30 cellular contexts compared by ENCODE assay signal in the genomic region with DNA sequence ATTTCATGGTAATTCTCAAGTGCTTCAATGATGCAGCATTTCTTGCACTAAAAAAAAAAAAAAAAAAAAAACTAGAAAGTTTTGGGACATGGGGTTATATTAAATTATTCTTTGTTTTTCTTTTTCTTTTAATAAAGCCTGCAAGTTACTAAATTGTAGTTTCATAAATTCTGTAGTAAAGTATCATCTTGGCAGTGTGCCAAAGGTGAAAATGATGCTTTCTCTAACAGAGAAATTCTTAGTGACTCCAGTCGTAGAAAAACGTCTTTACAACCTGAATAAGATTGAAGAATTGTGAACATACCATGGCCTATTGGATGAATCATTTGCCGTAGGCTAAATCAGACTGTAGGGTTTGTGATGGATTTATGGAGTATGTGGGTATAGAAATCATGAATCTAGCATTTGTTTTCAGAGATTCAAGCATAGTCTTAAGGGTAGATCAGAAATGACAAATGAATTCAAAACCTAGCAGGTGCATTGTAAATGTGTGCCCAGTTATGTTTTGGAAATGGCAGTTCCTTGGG. TPM values are rescaled to one million over a fixed set of nuclear protein-coding genes. Genes with fewer than 3 reads are reported as not detected.
DNase-seq lines count a peak whose midpoint lies in the region; ATAC-seq, FAIRE-seq and TF ChIP-seq lines count a peak whose summit lies in the region.
"Had no signal": no experiment of that assay in that cellular context is flagged by ENCODE, and none has a peak within 500 bp of the region (broad histone marks: within the 10 kb centered on the region; RNA-seq: fewer than 3 reads in every experiment).

No MANE protein-coding gene starts in this region.

- no peak overlapping the region for H3K9ac ChIP-seq in HepG2 (ENCODE audit: insufficient read depth, low read depth, low read length)
- H3K9ac ChIP-seq in endothelial cell of umbilical vein (replicated peaks; ENCODE audit: extremely low read depth, insufficient read depth, low read length): no peak overlapping the region

- TF ChIP-seq RAD21 in HepG2 (CRISPR knock-in tag; IDR thresholded peaks at IDR 0.05): no peak

- no peak overlapping the region for H3K4me3 Mint-ChIP-seq in CD4-positive, alpha-beta memory T cell
- H3K4me3 Mint-ChIP-seq: activated T-cell treated with anti-CD3 and anti-CD28 coated beads, Interleukin-2, amount 50 U/mL, for 4 hours; endodermal cell; H9; naive B cell; stimulated activated effector memory CD8-positive, alpha-beta T cell treated with anti-CD3 and anti-CD28 coated beads, Interleukin-12 subunit alpha, Interleukin-12 subunit beta, amount 100 ng/mL, for 72 hours had no signal

- TF ChIP-seq POLR2A in HepG2 (IDR thresholded peaks at IDR 0.05; ENCODE audit: insufficient read depth in 1 of 2, low read depth in 2 of 2, low read length in 2 of 2) (no peak), right lobe of liver (IDR thresholded peaks at IDR 0.05) (no peak), endothelial cell of umbilical vein (IDR thresholded peaks at IDR 0.05; ENCODE audit: low read depth, low read length) (no peak)

- intact Hi-C loops in HepG2 (cut with micrococcal nuclease; ENCODE audit: unreplicated experiment): no loop called here
- intact Hi-C loops in right lobe of liver (cut with DNase I): no loop called here
- intact Hi-C loops in endothelial cell of umbilical vein (cut with micrococcal nuclease): no loop called here
- intact Hi-C loops in CD4-positive, alpha-beta memory T cell (cut with micrococcal nuclease): no loop called here

- no TSS peak for BruUV-seq in HepG2 (replicated peaks; lab: Mats Ljungman, UMichigan)
- BruUV-seq in endothelial cell of umbilical vein (replicated peaks; lab: Mats Ljungman, UMichigan): no TSS peak

- DNase-seq in HepG2 (ENCODE audit: low spot score) (no peak), right lobe of liver (no peak), RPMI7951 (ENCODE audit: low read depth) (peak; percentile 59), endothelial cell of umbilical vein (ENCODE audit: low read depth, low spot score) (no peak), thoracic aorta (ENCODE audit: low spot score) (no peak)
- no peak for DNase-seq in CD4-positive, alpha-beta memory T cell
- DNase-seq: activated naive CD4-positive, alpha-beta T cell treated with Interleukin-2 at 50 U/mL for 16 hours; activated T-cell treated with anti-CD3 and anti-CD28 coated beads, Interleukin-2, amount 50 U/mL, for 4 hours; cortex of kidney; endodermal cell; glutamatergic neuron; H9; mesendoderm; naive B cell; NCI-H1105; NCI-H1930; NCI-H446; nucleus accumbens; SHP77 treated with DMSO at 0.1 percent for 48 hours; spleen; stimulated activated CD4-positive, alpha-beta T cell treated with anti-CD3 and anti-CD28 coated beads, Interleukin-2, amount 100 ng/mL, for 48 hours had no signal

- H3K9me1 ChIP-seq in endothelial cell of umbilical vein (replicated peaks; ENCODE audit: control insufficient read depth, extremely low read depth, insufficient read depth, low read length): no peaks in the 10 kb centered on the region

- H3K27me3 ChIP-seq in HepG2 (ENCODE audit: control insufficient read depth in 1 of 2, insufficient read depth in 2 of 2, low read length in 2 of 2): no peaks in the 10 kb centered on the region
- H3K27me3 ChIP-seq in right lobe of liver: no peaks in the 10 kb centered on the region
- H3K27me3 ChIP-seq in endothelial cell of umbilical vein (ENCODE audit: control insufficient read depth in 2 of 2, insufficient read depth in 2 of 2, low read length in 2 of 2): no peaks in the 10 kb centered on the region
- no peaks in the 10 kb centered on the region for H3K27me3 ChIP-seq in thoracic aorta (replicated peaks; ENCODE audit: insufficient read depth)
- no peaks in the 10 kb centered on the region for H3K27me3 ChIP-seq in CD4-positive, alpha-beta memory T cell (ENCODE audit: insufficient read depth, low read length)
- H3K27me3 ChIP-seq: spleen had no signal

- peaks cover 24 to 51% of the 10 kb centered on the region in 2 experiments for H3K36me3 ChIP-seq in HepG2 (replicated peaks in 1 of 2; ENCODE audit: control insufficient read depth in 1 of 2, insufficient read depth in 2 of 2, low read length in 2 of 2)
- H3K36me3 ChIP-seq in right lobe of liver: peaks cover 0 to 48% (median 23%) of the 10 kb centered on the region in 4 donors
- peaks cover 19 to 28% of the 10 kb centered on the region in 2 experiments for H3K36me3 ChIP-seq in endothelial cell of umbilical vein (ENCODE audit: control insufficient read depth in 2 of 2, extremely low read depth in 1 of 2, insufficient read depth in 2 of 2, low read length in 2 of 2)
- peaks cover 13% of the 10 kb centered on the region for H3K36me3 ChIP-seq in thoracic aorta
- peaks cover 43% of the 10 kb centered on the region for H3K36me3 ChIP-seq in CD4-positive, alpha-beta memory T cell (ENCODE audit: insufficient read depth, low read length)

- H3K9me3 ChIP-seq in HepG2 (ENCODE audit: low read length) (no peaks in the 10 kb centered on the region), right lobe of liver (no peaks in the 10 kb centered on the region), endothelial cell of umbilical vein (replicated peaks; ENCODE audit: control insufficient read depth, insufficient read depth, low read length) (no peaks in the 10 kb centered on the region), thoracic aorta (no peaks in the 10 kb centered on the region)
- H3K9me3 ChIP-seq in CD4-positive, alpha-beta memory T cell (ENCODE audit: control insufficient read depth in 1 of 2, low read length in 2 of 2): no peaks in the 10 kb centered on the region
- H3K9me3 ChIP-seq: spleen had no signal

- H4K20me1 ChIP-seq in HepG2 (ENCODE audit: insufficient read depth, low read length): no peaks in the 10 kb centered on the region
- H4K20me1 ChIP-seq in endothelial cell of umbilical vein (replicated peaks; ENCODE audit: control insufficient read depth, extremely low read depth, insufficient read depth, low read length): no peaks in the 10 kb centered on the region

- 95% methylated on average over 3 of the region's 3 CpGs for WGBS in HepG2 (ENCODE audit: low lambda C conversion rate)
- whole genome bisulfite sequencing in right lobe of liver (ENCODE audit: insufficient coverage, low coverage, low lambda C conversion rate, missing lambda C conversion rate): 63% methylated on average over 3 of the region's 3 CpGs

- H2AFZ ChIP-seq in HepG2 (ENCODE audit: low read length): no peak overlapping the region
- no peak overlapping the region for H2AFZ ChIP-seq in endothelial cell of umbilical vein (ENCODE audit: low read depth, low read length)

- H3K4me3 ChIP-seq in HepG2 (replicated peaks in 1 of 3; ENCODE audit: insufficient read depth in 1 of 3, low read depth in 2 of 3, low read length in 3 of 3) (no peak overlapping the region), right lobe of liver (no peak overlapping the region), endothelial cell of umbilical vein (replicated peaks in 1 of 3; ENCODE audit: insufficient read depth in 1 of 3, low read depth in 1 of 3, low read length in 3 of 3) (no peak overlapping the region), thoracic aorta (no peak overlapping the region)
- no peak overlapping the region for H3K4me3 ChIP-seq in CD4-positive, alpha-beta memory T cell (ENCODE audit: low read length in 2 of 2)
- H3K4me3 ChIP-seq: spleen had no signal

- no peaks in the 10 kb centered on the region for H3K79me2 ChIP-seq in HepG2 (ENCODE audit: insufficient read depth, low read length)
- H3K79me2 ChIP-seq in endothelial cell of umbilical vein (ENCODE audit: control insufficient read depth, insufficient read depth, low read length): peaks cover 5% of the 10 kb centered on the region

- FAIRE-seq in HepG2 (lab: Jason Lieb, UNC): no peak
- peak; percentile 54 for FAIRE-seq in endothelial cell of umbilical vein (lab: Jason Lieb, UNC)
- FAIRE-seq: bronchial epithelial cell had no signal

- POLR2A ChIA-PET in HepG2 (lab: Yijun Ruan, JAX): no interaction called here
- POLR2A ChIA-PET in endothelial cell of umbilical vein (lab: Charles Lee): interaction anchor here (1.4 kb wide), 1 partner anchor 87 kb away, joined by 3 read pairs; a partner anchor contains a TSS
- POLR2A ChIA-PET in CD4-positive, alpha-beta memory T cell (lab: Charles Lee; ENCODE audit: partially characterized antibody): no interaction called here

- H3K27me3 Mint-ChIP-seq in CD4-positive, alpha-beta memory T cell: no peaks in the 10 kb centered on the region
- H3K27me3 Mint-ChIP-seq: naive B cell had no signal

- ATAC-seq in HepG2 (no peak), right lobe of liver (no peak), thoracic aorta (ENCODE audit: insufficient number of reproducible peaks, low FRiP score, low read depth) (no peak), GM19035 (IDR thresholded peaks at IDR 0.05; ENCODE audit: unreplicated experiment) (no peak), HG03025 (IDR thresholded peaks at IDR 0.05; ENCODE audit: low FRiP score, unreplicated experiment) (no peak)
- ATAC-seq: activated T-cell treated with anti-CD3 and anti-CD28 coated beads, Interleukin-2, amount 50 U/mL, for 4 hours; stimulated activated effector memory CD8-positive, alpha-beta T cell treated with anti-CD3 and anti-CD28 coated beads, Interleukin-12 subunit alpha, Interleukin-12 subunit beta, amount 100 ng/mL, for 72 hours had no signal

- in situ Hi-C loops in HepG2 (cut with HindIII; ENCODE audit: extremely low pct_ligation_motif_present, low pct_unique_long_range_greater_than_20kb): no loop called here

- H3K36me3 Mint-ChIP-seq in CD4-positive, alpha-beta memory T cell: peaks cover 38 to 51% of the 10 kb centered on the region in 2 donors

- H3K4me1 ChIP-seq in HepG2 (ENCODE audit: insufficient read depth, low read length) (peaks cover 10% of the 10 kb centered on the region), right lobe of liver (peaks cover 0 to 4% (median 0%) of the 10 kb centered on the region in 4 donors), endothelial cell of umbilical vein (ENCODE audit: control insufficient read depth, extremely low read depth, insufficient read depth, low read length) (peaks cover 13% of the 10 kb centered on the region), thoracic aorta (ENCODE audit: control insufficient read depth in 1 of 2, low read depth in 2 of 2) (peaks cover 2 to 23% of the 10 kb centered on the region in 2 donors)
- H3K4me1 ChIP-seq in CD4-positive, alpha-beta memory T cell (ENCODE audit: insufficient read depth, low read length): no peaks in the 10 kb centered on the region

- dilution Hi-C loops in endothelial cell of umbilical vein (cut with MboI; ENCODE audit: extremely low pct_ligation_motif_present, low sequenced_read_pairs): no loop called here

- CTCF ChIA-PET in HepG2 (lab: Yijun Ruan, JAX; ENCODE audit: low intra/inter-chr PET ratio, low total read pairs): no interaction called here
- CTCF ChIA-PET in endothelial cell of umbilical vein (lab: Charles Lee): interaction anchor here (1.3 kb wide), 1 partner anchor 36 kb away, joined by 3 read pairs; no protein-coding TSS in a partner anchor
- CTCF ChIA-PET in CD4-positive, alpha-beta memory T cell (lab: Charles Lee; ENCODE audit: partially characterized antibody): no interaction called here

- TF ChIP-seq EP300 in HepG2 (IDR thresholded peaks at IDR 0.05; ENCODE audit: low read depth in 2 of 2, low read length in 2 of 2): no peak
- TF ChIP-seq EP300 in HepG2 (CRISPR knock-in tag; IDR thresholded peaks at IDR 0.05; ENCODE audit: borderline replicate concordance): no peak

- H3K4me2 ChIP-seq in HepG2 (ENCODE audit: low read depth, low read length) (no peak overlapping the region), endothelial cell of umbilical vein (ENCODE audit: insufficient read depth, low read length) (no peak overlapping the region)

- no peaks in the 10 kb centered on the region for H3K9me3 Mint-ChIP-seq in CD4-positive, alpha-beta memory T cell
- H3K9me3 Mint-ChIP-seq: activated T-cell treated with anti-CD3 and anti-CD28 coated beads, Interleukin-2, amount 50 U/mL, for 4 hours; endodermal cell; H9; naive B cell; stimulated activated effector memory CD8-positive, alpha-beta T cell treated with anti-CD3 and anti-CD28 coated beads, Interleukin-12 subunit alpha, Interleukin-12 subunit beta, amount 100 ng/mL, for 72 hours had no signal

- H3K27ac ChIP-seq in HepG2 (ENCODE audit: extremely low read length, insufficient read depth, low read length) (no peak overlapping the region), right lobe of liver (no peak overlapping the region), endothelial cell of umbilical vein (ENCODE audit: insufficient read depth, low read depth, low read length) (no peak overlapping the region), thoracic aorta (peak overlapping the region; percentile 26 to 60)
- H3K27ac ChIP-seq in CD4-positive, alpha-beta memory T cell (ENCODE audit: low read depth, low read length): no peak overlapping the region
- H3K27ac ChIP-seq: C4-2B had no signal

- peaks cover 11 to 19% (median 15%) of the 10 kb centered on the region in 4 donors for H3K4me1 Mint-ChIP-seq in CD4-positive, alpha-beta memory T cell

- H3K27ac Mint-ChIP-seq in CD4-positive, alpha-beta memory T cell: peak overlapping the region in 2 of 7 donors; percentile 49 to 72
- H3K27ac Mint-ChIP-seq: endodermal cell; H9; stimulated activated effector memory CD8-positive, alpha-beta T cell treated with anti-CD3 and anti-CD28 coated beads, Interleukin-12 subunit alpha, Interleukin-12 subunit beta, amount 100 ng/mL, for 72 hours had no signal

- TF ChIP-seq CTCF in HepG2 (CRISPR knock-in tag; IDR thresholded peaks at IDR 0.05) (no peak), right lobe of liver (IDR thresholded peaks at IDR 0.05) (no peak), endothelial cell of umbilical vein (IDR thresholded peaks at IDR 0.05; ENCODE audit: extremely low read depth in 1 of 2, insufficient read depth in 1 of 2, low read depth in 1 of 2, low read length in 2 of 2) (no peak), thoracic aorta (IDR thresholded peaks at IDR 0.05) (no peak)

RNA-seq across cellular contexts. Expression of a gene that starts 27.1 kb away (rescaled TPM):
- 63.3 and 77.5 TPM in 2 replicates for total RNA-seq in HepG2 (2016; rRNA removed; fragmentation: Illumina TruSeq; extraction: Trizol)
- total RNA-seq in HepG2 (2016; cell fraction: cytosol; rRNA removed; fragmentation: Illumina TruSeq; extraction: Trizol; ENCODE audit: low read depth): 28.7 and 33.2 TPM in 2 replicates
- 57.4 and 73.5 TPM in 2 replicates for total RNA-seq in HepG2 (2016; cell fraction: insoluble cytoplasmic fraction; rRNA removed; fragmentation: Illumina TruSeq; extraction: Trizol)
- total RNA-seq in HepG2 (2016; cell fraction: membrane; rRNA removed; fragmentation: Illumina TruSeq; extraction: Trizol): 62.2 and 67.8 TPM in 2 replicates
- total RNA-seq in HepG2 (2016; cell fraction: nucleus; rRNA removed; fragmentation: Illumina TruSeq; extraction: Trizol): 64.2 and 72.7 TPM in 2 replicates
- polyA plus RNA-seq in HepG2 (2011; rRNA removed): 26.6 and 30.7 TPM in 2 replicates
- polyA plus RNA-seq in HepG2 (2011; cell fraction: cytosol; rRNA removed): 13.0 and 14.3 TPM in 2 replicates
- 71.7 and 86.3 TPM in 2 replicates for polyA plus RNA-seq in HepG2 (2011; cell fraction: nucleus; rRNA removed)
- polyA plus RNA-seq in HepG2 (2012): 46.3 and 82.5 TPM in 2 replicates
- 55.3 and 78.7 TPM in 2 replicates for polyA plus RNA-seq in HepG2 (2016; cell fraction: cytosol; fragmentation: Illumina TruSeq; extraction: Trizol; ENCODE audit: low read depth)
- polyA plus RNA-seq in HepG2 (2016; cell fraction: insoluble cytoplasmic fraction; fragmentation: Illumina TruSeq; extraction: Trizol; ENCODE audit: low read depth): 145 and 152 TPM in 2 replicates
- 95.4 and 110 TPM in 2 replicates for polyA plus RNA-seq in HepG2 (2016; cell fraction: membrane; fragmentation: Illumina TruSeq; extraction: Trizol; ENCODE audit: low read depth)
- polyA plus RNA-seq in HepG2 (2016; cell fraction: nucleus; fragmentation: Illumina TruSeq; extraction: Trizol; ENCODE audit: insufficient read depth, low read depth): 232 and 242 TPM in 2 replicates
- polyA minus RNA-seq in HepG2 (2011; rRNA and poly(A)+ RNA removed; ENCODE audit: low replicate concordance): 15.7 and 19.9 TPM in 2 replicates
- 7.2 and 7.9 TPM in 2 replicates for polyA minus RNA-seq in HepG2 (2011; cell fraction: cytosol; rRNA and poly(A)+ RNA removed)
- 48.2 and 50.1 TPM in 2 replicates for polyA minus RNA-seq in HepG2 (2011; cell fraction: nucleus; rRNA and poly(A)+ RNA removed)
- total RNA-seq in right lobe of liver: 10 to 100 TPM; 11.9 to 40.6 (median 28.1) TPM
- total RNA-seq in RPMI7951 (2014; rRNA removed; shearing (Covaris generic)): 39.4 and 40.2 TPM in 2 replicates
- 148 TPM in 2 replicates for total RNA-seq in endothelial cell of umbilical vein
- polyA plus RNA-seq in endothelial cell of umbilical vein: 15.5 and 23.1 TPM in 2 replicates
- 34.7 and 34.9 TPM in 2 replicates for polyA plus RNA-seq in endothelial cell of umbilical vein (2011; cell fraction: cytosol; rRNA removed)
- 158 and 189 TPM in 2 replicates for polyA plus RNA-seq in endothelial cell of umbilical vein (2011; cell fraction: nucleus; rRNA removed)
- polyA plus RNA-seq in endothelial cell of umbilical vein (2012): 108 and 132 TPM in 2 replicates
- 31.4 and 34.9 TPM in 2 replicates for polyA minus RNA-seq in endothelial cell of umbilical vein
- 12.5 TPM for polyA minus RNA-seq in endothelial cell of umbilical vein (2011; cell fraction: cytosol; rRNA and poly(A)+ RNA removed)
- polyA minus RNA-seq in endothelial cell of umbilical vein (2011; cell fraction: nucleus; rRNA and poly(A)+ RNA removed): 47.2 and 63.4 TPM in 2 replicates
- total RNA-seq in thoracic aorta: 10 to 100 TPM; 48.5 to 65.0 TPM
- total RNA-seq in CD4-positive, alpha-beta memory T cell: 100 to 1,000 TPM; 117 to 125 TPM
- 100 to 1,000 TPM in 1 of 2 donors, 10 to 100 TPM in 1; 46.3 to 104 TPM for polyA plus RNA-seq in CD4-positive, alpha-beta memory T cell

RNA-seq across cellular contexts. Expression of a gene that starts 53.7 kb away (rescaled TPM):
- total RNA-seq in HepG2 (2016; rRNA removed; fragmentation: Illumina TruSeq; extraction: Trizol) (not detected in 2 replicates), right lobe of liver (1 to 10 TPM in 2 of 6 experiments, under 1 TPM in 2, not detected in 2; 0.22 to 3.1 (median 0.97) TPM), endothelial cell of umbilical vein (not detected in 2 replicates), thoracic aorta (10 to 100 TPM; 21.0 to 48.2 TPM)
- total RNA-seq in HepG2 (2016; cell fraction: cytosol; rRNA removed; fragmentation: Illumina TruSeq; extraction: Trizol; ENCODE audit: low read depth): not detected in 2 replicates
- total RNA-seq in HepG2 (2016; cell fraction: insoluble cytoplasmic fraction; rRNA removed; fragmentation: Illumina TruSeq; extraction: Trizol): not detected in 2 replicates
- not detected in 2 replicates for total RNA-seq in HepG2 (2016; cell fraction: membrane; rRNA removed; fragmentation: Illumina TruSeq; extraction: Trizol)
- total RNA-seq in HepG2 (2016; cell fraction: nucleus; rRNA removed; fragmentation: Illumina TruSeq; extraction: Trizol): not detected in 2 replicates
- polyA plus RNA-seq in HepG2 (2011; rRNA removed) (not detected in 2 replicates), endothelial cell of umbilical vein (not detected in 2 replicates)
- not detected in 2 replicates for polyA plus RNA-seq in HepG2 (2011; cell fraction: cytosol; rRNA removed)
- polyA plus RNA-seq in HepG2 (2011; cell fraction: nucleus; rRNA removed): not detected in 2 replicates
- not detected in 2 replicates for polyA plus RNA-seq in HepG2 (2012)
- polyA plus RNA-seq in HepG2 (2016; cell fraction: cytosol; fragmentation: Illumina TruSeq; extraction: Trizol; ENCODE audit: low read depth): not detected in 2 replicates
- not detected in 2 replicates for polyA plus RNA-seq in HepG2 (2016; cell fraction: insoluble cytoplasmic fraction; fragmentation: Illumina TruSeq; extraction: Trizol; ENCODE audit: low read depth)
- not detected in 2 replicates for polyA plus RNA-seq in HepG2 (2016; cell fraction: membrane; fragmentation: Illumina TruSeq; extraction: Trizol; ENCODE audit: low read depth)
- not detected in 2 replicates for polyA plus RNA-seq in HepG2 (2016; cell fraction: nucleus; fragmentation: Illumina TruSeq; extraction: Trizol; ENCODE audit: insufficient read depth, low read depth)
- not detected in 2 replicates for polyA minus RNA-seq in HepG2 (2011; rRNA and poly(A)+ RNA removed; ENCODE audit: low replicate concordance)
- not detected in 2 replicates for polyA minus RNA-seq in HepG2 (2011; cell fraction: cytosol; rRNA and poly(A)+ RNA removed)
- polyA minus RNA-seq in HepG2 (2011; cell fraction: nucleus; rRNA and poly(A)+ RNA removed): not detected in 2 replicates
- not detected in 2 replicates for total RNA-seq in RPMI7951 (2014; rRNA removed; shearing (Covaris generic))
- polyA plus RNA-seq in endothelial cell of umbilical vein (2011; cell fraction: cytosol; rRNA removed): not detected in 2 replicates
- polyA plus RNA-seq in endothelial cell of umbilical vein (2011; cell fraction: nucleus; rRNA removed): not detected in 2 replicates
- not detected in 2 replicates for polyA plus RNA-seq in endothelial cell of umbilical vein (2012)
- polyA minus RNA-seq in endothelial cell of umbilical vein: not detected in 2 replicates
- not detected for polyA minus RNA-seq in endothelial cell of umbilical vein (2011; cell fraction: cytosol; rRNA and poly(A)+ RNA removed)
- polyA minus RNA-seq in endothelial cell of umbilical vein (2011; cell fraction: nucleus; rRNA and poly(A)+ RNA removed): not detected in 2 replicates
- total RNA-seq in CD4-positive, alpha-beta memory T cell: 10 to 100 TPM; 15.1 to 17.1 TPM
- 10 to 100 TPM; 23.7 to 29.9 TPM for polyA plus RNA-seq in CD4-positive, alpha-beta memory T cell
- total RNA-seq: bronchial epithelial cell, endodermal cell, fibroblast of lung, H9, kidney epithelial cell, renal cortical epithelial cell had no signal
- polyA plus RNA-seq: AG04450, fibroblast of lung had no signal

Comparison
In these comparisons a context has a peak if more than half of its experiments do, and no peak if none do; other contexts are left out.
1. H3K27ac ChIP-seq: peak in thoracic aorta (2 of 2); none in HepG2 (single experiment), right lobe of liver (0 of 3), endothelial cell of umbilical vein (single experiment) and CD4-positive, alpha-beta memory T cell (single experiment).